Comparison of ENCODE assay signal across 16 cellular contexts in the genomic region with DNA sequence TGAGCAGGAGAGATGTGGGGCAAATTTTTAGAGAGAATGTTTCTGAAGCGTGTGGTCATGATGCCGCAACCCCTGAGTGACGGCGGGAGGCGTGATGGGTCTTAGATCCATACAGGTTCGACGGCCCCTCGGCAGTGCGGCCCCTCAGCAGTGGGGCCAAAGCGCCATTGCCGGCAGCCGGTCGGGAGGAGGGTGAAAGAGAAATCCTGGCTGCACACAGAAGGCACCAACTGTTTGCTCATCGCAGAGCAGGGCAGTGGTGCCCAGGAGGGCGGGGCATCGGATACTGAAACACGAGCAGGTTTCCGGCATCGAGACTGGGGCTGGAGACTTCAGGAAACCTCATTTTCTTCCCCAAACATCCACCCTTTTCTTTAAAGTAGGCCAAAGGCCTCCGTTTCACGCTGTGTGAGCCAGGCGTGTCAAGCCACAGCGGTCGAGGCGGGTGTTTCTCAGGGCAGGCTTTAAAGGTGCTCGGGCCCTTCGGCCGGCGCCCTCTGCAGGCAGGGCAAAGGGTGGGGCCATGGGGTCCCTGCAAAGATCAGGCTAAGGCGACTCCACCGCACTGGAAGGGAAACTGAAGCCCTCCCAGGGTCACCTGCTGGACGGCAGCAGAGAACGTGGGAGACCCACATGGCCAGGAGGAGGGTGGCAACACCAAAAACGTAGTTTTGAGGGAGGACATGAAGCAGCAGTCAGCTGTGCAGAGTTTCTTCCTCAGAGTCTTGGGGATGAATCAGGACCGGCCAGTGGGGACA. TPM values are rescaled to one million over a fixed set of nuclear protein-coding genes. Genes with fewer than 3 reads are reported as not detected.
A peak's percentile ranks its signal among the peaks of the same experiment; 100 is the strongest.
DNase-seq lines count a peak whose midpoint lies in the region; FAIRE-seq and TF ChIP-seq lines count a peak whose summit lies in the region.
"Had no signal": no experiment of that assay in that cellular context is flagged by ENCODE, and none has a peak within 500 bp of the region (broad histone marks: within the 10 kb centered on the region; RNA-seq: fewer than 3 reads in every experiment).

No MANE protein-coding gene starts in this region.

- H3K23ac ChIP-seq in H9 (ENCODE audit: insufficient read length, low read depth, low read length): no peak overlapping the region

- peaks cover 0 to 22% (median 0%) of the 10 kb centered on the region in 11 experiments; a peak in 8 of 22 replicates for H3K27me3 ChIP-seq in BLaER1 treated with 17β-estradiol and CSF1 and Interleukin-3, amounts not matched to agents 10 nM and 100 nM
- no peaks in the 10 kb centered on the region for H3K27me3 ChIP-seq in H9 (ENCODE audit: insufficient read depth, low read length)
- peaks cover 0 to 36% (median 0%) of the 10 kb centered on the region in 3 donors for H3K27me3 ChIP-seq in sigmoid colon

- H3K36me3 Mint-ChIP-seq in H9 (ENCODE audit: insufficient read depth in 1 of 3, low read depth in 3 of 3): peaks cover 2 to 5% (median 2%) of the 10 kb centered on the region in 3 experiments; a peak in 6 of 7 replicates
- H3K36me3 Mint-ChIP-seq: CD8-positive, alpha-beta memory T cell had no signal

- no peak overlapping the region for H2BK12ac ChIP-seq in H9 (ENCODE audit: insufficient read length, low read depth, low read length)

- no peak overlapping the region for H3K4ac ChIP-seq in H9 (ENCODE audit: low read depth, low read length)

- no peaks in the 10 kb centered on the region for H3K23me2 ChIP-seq in H9 (ENCODE audit: insufficient read length, low read depth, low read length, poor library complexity, severe bottlenecking)

- H3K14ac ChIP-seq in H9 (ENCODE audit: insufficient read depth, low read length): no peak overlapping the region

- H3K9me3 ChIP-seq in BLaER1 treated with 17β-estradiol and CSF1 and Interleukin-3, amounts not matched to agents 10 nM and 100 nM (replicated peaks in 1 of 11): no peaks in the 10 kb centered on the region
- H3K9me3 ChIP-seq in H9 (ENCODE audit: control insufficient read depth, low read depth, low read length): no peaks in the 10 kb centered on the region
- no peaks in the 10 kb centered on the region for H3K9me3 ChIP-seq in kidney (ENCODE audit: control insufficient read depth in 1 of 2, low read length in 2 of 2)
- H3K9me3 ChIP-seq in sigmoid colon: no peaks in the 10 kb centered on the region

- H3K36me3 ChIP-seq in BLaER1 treated with 17β-estradiol and CSF1 and Interleukin-3, amounts not matched to agents 10 nM and 100 nM: no peaks in the 10 kb centered on the region
- H3K36me3 ChIP-seq in kidney (ENCODE audit: control insufficient read depth in 1 of 2, insufficient read depth in 2 of 2, low read length in 2 of 2) (no peaks in the 10 kb centered on the region), sigmoid colon (no peaks in the 10 kb centered on the region)

- TF ChIP-seq CTCF in H9 (conservative IDR thresholded peaks at IDR 0.05) (peak; percentile 38; the same call in 2 of the 3 replicates), kidney (IDR thresholded peaks at IDR 0.05; ENCODE audit: borderline replicate concordance, extremely low read depth, insufficient read depth) (no peak), sigmoid colon (IDR thresholded peaks at IDR 0.05) (no peak)

- H3K18ac ChIP-seq in H9 (ENCODE audit: insufficient read length, low read depth, low read length): no peak overlapping the region

- H2BK120ac ChIP-seq in H9 (ENCODE audit: low read depth, low read length, poor library complexity, severe bottlenecking): no peak overlapping the region

- H3K27ac ChIP-seq in BLaER1 treated with 17β-estradiol and CSF1 and Interleukin-3, amounts not matched to agents 10 nM and 100 nM: no peak overlapping the region
- H3K27ac ChIP-seq in H9 (ENCODE audit: insufficient read length, low read depth, low read length) (no peak overlapping the region), kidney (ENCODE audit: low read depth in 2 of 2, low read length in 2 of 2) (no peak overlapping the region), sigmoid colon (no peak overlapping the region)

- TF ChIP-seq EP300 in sigmoid colon (IDR thresholded peaks at IDR 0.05): no peak

- no CpG with 5 or more reads among the region's 35 CpGs for WGBS in H9 (ENCODE audit: extremely low coverage, insufficient read length, low lambda C conversion rate)
- WGBS in sigmoid colon, 2 donors: 79 to 88% methylated on average over 35 of the region's 35 CpGs

- H4K20me1 ChIP-seq in BLaER1 treated with 17β-estradiol and CSF1 and Interleukin-3, amounts not matched to agents 10 nM and 100 nM: peaks cover 0 to 27% (median 0%) of the 10 kb centered on the region in 11 experiments; a peak in 3 of 22 replicates
- no peaks in the 10 kb centered on the region for H4K20me1 ChIP-seq in H9 (ENCODE audit: control insufficient read depth, insufficient read depth, insufficient read length)

- TF ChIP-seq POLR2A in sigmoid colon (IDR thresholded peaks at IDR 0.05): no peak

- H3T11ph ChIP-seq in H9 (ENCODE audit: low read length): no peak overlapping the region

- peaks cover 0 to 38% (median 34%) of the 10 kb centered on the region in 10 experiments; a peak in 16 of 20 replicates for H3K4me1 ChIP-seq in BLaER1 treated with 17β-estradiol and CSF1 and Interleukin-3, amounts not matched to agents 10 nM and 100 nM
- no peaks in the 10 kb centered on the region for H3K4me1 ChIP-seq in H9 (ENCODE audit: insufficient read depth, low read length)
- no peaks in the 10 kb centered on the region for H3K4me1 ChIP-seq in kidney (ENCODE audit: control insufficient read depth in 1 of 2, insufficient read depth in 1 of 2, low read depth in 1 of 2, low read length in 2 of 2)
- H3K4me1 ChIP-seq in sigmoid colon: no peaks in the 10 kb centered on the region

- H2AFZ ChIP-seq in H9 (ENCODE audit: low read length): no peak overlapping the region

- peak overlapping the region in 8 of 11 experiments; percentile 15 to 86 (median 76); a peak in 15 of 22 replicates for H3K4me2 ChIP-seq in BLaER1 treated with 17β-estradiol and CSF1 and Interleukin-3, amounts not matched to agents 10 nM and 100 nM
- H3K4me2 ChIP-seq in H9 (ENCODE audit: insufficient read depth, insufficient read length, low read length): no peak overlapping the region

- H3K79me1 ChIP-seq in H9 (ENCODE audit: insufficient read depth, low read depth, low read length, poor library complexity, severe bottlenecking): no peaks in the 10 kb centered on the region

- H2BK15ac ChIP-seq in H9 (ENCODE audit: low read depth, low read length): no peak overlapping the region

- no peak overlapping the region for H2BK20ac ChIP-seq in H9 (ENCODE audit: low read depth, low read length, poor library complexity, severe bottlenecking)

- H2BK5ac ChIP-seq in H9 (ENCODE audit: insufficient read length, low read length): no peak overlapping the region

- no peak overlapping the region for H2AK5ac ChIP-seq in H9 (ENCODE audit: insufficient read length, low read length)

- H3K56ac ChIP-seq in H9 (ENCODE audit: insufficient read length, low read depth, low read length): no peak overlapping the region

- intact Hi-C loops in kidney (cut with DNase I) (no loop called here), sigmoid colon (cut with DNase I) (no loop called here)

- H4K91ac ChIP-seq in H9 (ENCODE audit: insufficient read length, low read depth, low read length): no peak overlapping the region

- H4K5ac ChIP-seq in H9 (ENCODE audit: insufficient read length, low read depth, low read length): no peak overlapping the region

- DNase-seq in H9 (peak; percentile 20), kidney (peak; percentile 60), sigmoid colon (peak; percentile 33), NCI-H187 treated with DMSO at 0.1 percent for 48 hours (lab: John Stamatoyannopoulos, UW) (no peak), retina (no peak), T1000 (lab: John Stamatoyannopoulos, UW) (no peak)
- DNase-seq: ACHN, GF-D8, IMR-90, NCI-H1930, NCI-H2171, NCI-H510A, NCI-H82, SHP77 treated with DMSO at 0.1 percent for 48 hours had no signal

- H3K9me3 Mint-ChIP-seq in H9: peaks cover 3 to 4% of the 10 kb centered on the region in 2 experiments
- H3K9me3 Mint-ChIP-seq: CD8-positive, alpha-beta memory T cell had no signal

- H3K79me2 ChIP-seq in H9 (ENCODE audit: insufficient read depth, low read length): no peaks in the 10 kb centered on the region

- H3K27ac Mint-ChIP-seq in H9: 0 out of 7 replicates have a peak overlapping the region, but pooled peaks of 1 of the 3 experiments have one; percentile 60

- H3K4me1 Mint-ChIP-seq in H9: 0 out of 4 replicates have a peak, but pooled peaks cover 0 to 5% of the 10 kb centered on the region in 2 experiments
- H3K4me1 Mint-ChIP-seq: CD8-positive, alpha-beta memory T cell had no signal

- H3K27me3 Mint-ChIP-seq in H9 (ENCODE audit: low read depth): peaks cover 3% of the 10 kb centered on the region

- no peak for FAIRE-seq in kidney (lab: Jason Lieb, UNC)

- H3K4me3 ChIP-seq in BLaER1 treated with 17β-estradiol and CSF1 and Interleukin-3, amounts not matched to agents 10 nM and 100 nM: no peak overlapping the region
- H3K4me3 ChIP-seq in kidney (ENCODE audit: low read length in 2 of 2) (no peak overlapping the region), sigmoid colon (no peak overlapping the region)

- H4K8ac ChIP-seq in H9 (replicated peaks; ENCODE audit: insufficient read length, low read depth, low read length): no peak overlapping the region

- no peak overlapping the region for H3K9ac ChIP-seq in BLaER1 treated with 17β-estradiol and CSF1 and Interleukin-3, amounts not matched to agents 10 nM and 100 nM
- H3K9ac ChIP-seq in H9 (ENCODE audit: extremely low read depth, insufficient read length, low read length) (no peak overlapping the region), kidney (ENCODE audit: low read length in 2 of 2) (no peak overlapping the region)

- H3K4me3 Mint-ChIP-seq in H9: no peak overlapping the region
- H3K4me3 Mint-ChIP-seq: CD8-positive, alpha-beta memory T cell had no signal

RNA-seq across cellular contexts. Expression of a gene that starts 42.0 kb away (rescaled TPM):
- total RNA-seq in H9 (2021) (33.8 and 35.1 TPM in 2 replicates), kidney (28.3 TPM), sigmoid colon (10 to 100 TPM; 22.7 to 44.0 (median 34.6) TPM)
- polyA plus RNA-seq in kidney (ENCODE audit: insufficient read depth, low read depth, low replicate concordance) (34.8 TPM), sigmoid colon (10 to 100 TPM; 18.4 to 23.8 (median 22.8) TPM)

Comparison
In these comparisons a context has a peak if more than half of its experiments do, and no peak if none do; other contexts are left out.
1. DNase-seq: peak in H9 (single experiment), kidney (single experiment) and sigmoid colon (single experiment); none in NCI-H187 treated with DMSO at 0.1 percent for 48 hours (single experiment), retina (single experiment) and T1000 (single experiment).